23 cellular contexts compared by ENCODE assay signal in genomic region chr14:104788873-104789663, GRCh38. TPM values are rescaled to one million over a fixed set of nuclear protein-coding genes. Genes with fewer than 3 reads are reported as not detected.
DNase-seq lines count a peak whose midpoint lies in the region; ATAC-seq and TF ChIP-seq lines count a peak whose summit lies in the region.
"Had no signal": no experiment of that assay in that cellular context is flagged by ENCODE, and none has a peak within 500 bp of the region (broad histone marks: within the 10 kb centered on the region; RNA-seq: fewer than 3 reads in every experiment).

No MANE protein-coding gene starts in this region.

- POLR2A ChIA-PET in MCF 10A (lab: Yijun Ruan, JAX), result no interaction called here

- H3K36me3 Mint-ChIP-seq in activated naive CD8-positive, alpha-beta T cell treated with anti-CD3 and anti-CD28 coated beads for 36 hours, result no peaks in the 10 kb centered on the region
- H3K36me3 Mint-ChIP-seq in activated naive CD8-positive, alpha-beta T cell treated with anti-CD3 and anti-CD28 coated beads, Interleukin-2, amount 50 U/mL, for 24 hours (ENCODE audit: low read depth), result peaks cover 3% of the 10 kb centered on the region
- peaks cover 87% of the 10 kb centered on the region for H3K36me3 Mint-ChIP-seq in dendritic cell treated with granulocyte-macrophage colony-stimulating factor and Interleukin-4, amounts not matched to agents 40 ng/mL and 50 ng/mL, for 4 days (ENCODE audit: low read depth)
- H3K36me3 Mint-ChIP-seq in progenitor cell of endocrine pancreas (ENCODE audit: insufficient read depth), result no peaks in the 10 kb centered on the region
- H3K36me3 Mint-ChIP-seq in MCF 10A (ENCODE audit: insufficient read depth, unreplicated experiment), result peaks cover 5% of the 10 kb centered on the region

- no TSS peak for BruUV-seq in MCF 10A (replicated peaks; lab: Mats Ljungman, UMichigan)

- ATAC-seq in activated naive CD8-positive, alpha-beta T cell treated with anti-CD3 and anti-CD28 coated beads, Interleukin-2, amount 50 U/mL, for 24 hours, result no peak
- ATAC-seq: HCT116, SK-N-SH treated with all-trans-retinoic acid at 6 μM for 48 hours had no signal

- no peaks in the 10 kb centered on the region for H3K36me3 ChIP-seq in liver (ENCODE audit: control insufficient read depth in 4 of 4, insufficient read depth in 3 of 4, low read depth in 1 of 4, low read length in 3 of 4)

- 48% methylated on average over 39 of the region's 39 CpGs for WGBS in liver

- TF ChIP-seq RAD21 in liver (IDR thresholded peaks at IDR 0.05), result no peak

- no peaks in the 10 kb centered on the region for H3K27me3 ChIP-seq in liver (ENCODE audit: control insufficient read depth in 4 of 4, insufficient read depth in 4 of 4, low read length in 3 of 4)

- no peaks in the 10 kb centered on the region for H3K9me3 ChIP-seq in liver (ENCODE audit: control insufficient read depth in 4 of 4, low read length in 3 of 4)

- H3K4me1 ChIP-seq in liver (ENCODE audit: control insufficient read depth in 4 of 4, insufficient read depth in 4 of 4, low read length in 3 of 4), result peaks cover 55 to 87% (median 76%) of the 10 kb centered on the region in 4 donors

- intact Hi-C loops in dendritic cell treated with granulocyte-macrophage colony-stimulating factor and Interleukin-4, amounts not matched to agents 40 ng/mL and 50 ng/mL, for 4 days (cut with micrococcal nuclease), result loop anchor here (5.0 kb wide), 1 partner anchor 38 kb away; no protein-coding TSS in a partner anchor
- intact Hi-C loops in MCF 10A (cut with micrococcal nuclease), result no loop called here

- no peak overlapping the region for H3K4me3 Mint-ChIP-seq in activated naive CD8-positive, alpha-beta T cell treated with anti-CD3 and anti-CD28 coated beads for 36 hours
- no peak overlapping the region for H3K4me3 Mint-ChIP-seq in activated naive CD8-positive, alpha-beta T cell treated with anti-CD3 and anti-CD28 coated beads, Interleukin-2, amount 50 U/mL, for 24 hours
- H3K4me3 Mint-ChIP-seq in dendritic cell treated with granulocyte-macrophage colony-stimulating factor and Interleukin-4, amounts not matched to agents 40 ng/mL and 50 ng/mL, for 4 days, result peak overlapping the region; percentile 9
- H3K4me3 Mint-ChIP-seq in progenitor cell of endocrine pancreas (ENCODE audit: low read depth) (no peak overlapping the region), MCF 10A (ENCODE audit: unreplicated experiment) (no peak overlapping the region)
- H3K4me3 Mint-ChIP-seq: CD8-positive, alpha-beta memory T cell had no signal

- H3K9ac ChIP-seq in liver (ENCODE audit: low read depth in 1 of 2, low read length in 2 of 2), result no peak overlapping the region

- H3K27ac ChIP-seq in liver (ENCODE audit: low read depth in 1 of 2, low read length in 2 of 2), result peak overlapping the region; percentile 39 to 68
- H3K27ac ChIP-seq: 22Rv1 had no signal

- TF ChIP-seq CTCF in liver (IDR thresholded peaks at IDR 0.05; ENCODE audit: low read depth, low read length, missing input control), result no peak
- no peak for TF ChIP-seq CTCF in progenitor cell of endocrine pancreas (IDR thresholded peaks at IDR 0.05; ENCODE audit: unreplicated experiment)
- TF ChIP-seq CTCF in MCF 10A (IDR thresholded peaks at IDR 0.05; ENCODE audit: unreplicated experiment), result no peak

- no peaks in the 10 kb centered on the region for H3K27me3 Mint-ChIP-seq in activated naive CD8-positive, alpha-beta T cell treated with anti-CD3 and anti-CD28 coated beads for 36 hours
- no peaks in the 10 kb centered on the region for H3K27me3 Mint-ChIP-seq in activated naive CD8-positive, alpha-beta T cell treated with anti-CD3 and anti-CD28 coated beads, Interleukin-2, amount 50 U/mL, for 24 hours
- no peaks in the 10 kb centered on the region for H3K27me3 Mint-ChIP-seq in dendritic cell treated with granulocyte-macrophage colony-stimulating factor and Interleukin-4, amounts not matched to agents 40 ng/mL and 50 ng/mL, for 4 days
- H3K27me3 Mint-ChIP-seq in progenitor cell of endocrine pancreas (no peaks in the 10 kb centered on the region), MCF 10A (ENCODE audit: insufficient read depth, unreplicated experiment) (no peaks in the 10 kb centered on the region)
- H3K27me3 Mint-ChIP-seq: CD8-positive, alpha-beta memory T cell had no signal

- CTCF ChIA-PET in MCF 10A (lab: Yijun Ruan, JAX), result interaction anchor here (0.6 to 1.5 kb wide), 3 partner anchors 20 to 56 kb away, joined by 3 to 11 read pairs (median 3); no protein-coding TSS in a partner anchor

- H3K27ac Mint-ChIP-seq in activated naive CD8-positive, alpha-beta T cell treated with anti-CD3 and anti-CD28 coated beads for 36 hours, result peak overlapping the region; percentile 42
- no peak overlapping the region for H3K27ac Mint-ChIP-seq in activated naive CD8-positive, alpha-beta T cell treated with anti-CD3 and anti-CD28 coated beads, Interleukin-2, amount 50 U/mL, for 24 hours
- peak overlapping the region; percentile 91 for H3K27ac Mint-ChIP-seq in dendritic cell treated with granulocyte-macrophage colony-stimulating factor and Interleukin-4, amounts not matched to agents 40 ng/mL and 50 ng/mL, for 4 days
- no peak overlapping the region for H3K27ac Mint-ChIP-seq in progenitor cell of endocrine pancreas
- no peak overlapping the region for H3K27ac Mint-ChIP-seq in MCF 10A (ENCODE audit: low read depth, unreplicated experiment)

- H3K9me3 Mint-ChIP-seq in activated naive CD8-positive, alpha-beta T cell treated with anti-CD3 and anti-CD28 coated beads for 36 hours, result no peaks in the 10 kb centered on the region
- no peaks in the 10 kb centered on the region for H3K9me3 Mint-ChIP-seq in activated naive CD8-positive, alpha-beta T cell treated with anti-CD3 and anti-CD28 coated beads, Interleukin-2, amount 50 U/mL, for 24 hours
- H3K9me3 Mint-ChIP-seq in dendritic cell treated with granulocyte-macrophage colony-stimulating factor and Interleukin-4, amounts not matched to agents 40 ng/mL and 50 ng/mL, for 4 days, result no peaks in the 10 kb centered on the region
- no peaks in the 10 kb centered on the region for H3K9me3 Mint-ChIP-seq in progenitor cell of endocrine pancreas (ENCODE audit: low read depth)
- H3K9me3 Mint-ChIP-seq in MCF 10A (ENCODE audit: unreplicated experiment), result no peaks in the 10 kb centered on the region
- H3K9me3 Mint-ChIP-seq: CD8-positive, alpha-beta memory T cell had no signal

- DNase-seq in activated naive CD8-positive, alpha-beta T cell treated with anti-CD3 and anti-CD28 coated beads for 36 hours, result no peak
- no peak for DNase-seq in activated naive CD8-positive, alpha-beta T cell treated with anti-CD3 and anti-CD28 coated beads, Interleukin-2, amount 50 U/mL, for 24 hours
- DNase-seq in DMS153 treated with DMSO at 0.1 percent for 48 hours (lab: John Stamatoyannopoulos, UW; ENCODE audit: unreplicated experiment) (no peak), progenitor cell of endocrine pancreas (ENCODE audit: low spot score, unreplicated experiment) (no peak), MCF 10A (ENCODE audit: unreplicated experiment) (no peak)
- DNase-seq in stimulated activated naive CD4-positive, alpha-beta T cell treated with Interleukin-2 at 50 U/mL for 16 hours (lab: John Stamatoyannopoulos, UW), result no peak
- DNase-seq: ACHN; C1 segment of cervical spinal cord; Calu3; CD8-positive, alpha-beta memory T cell; DMS153; GDM1; GOT3; KBM-7; NCI-H1930; NCI-H226; NCI-H510A treated with DMSO at 0.1 percent for 48 hours; NCI-H748 treated with DMSO at 0.1 percent for 48 hours had no signal

- H3K4me1 Mint-ChIP-seq in activated naive CD8-positive, alpha-beta T cell treated with anti-CD3 and anti-CD28 coated beads for 36 hours, result peaks cover 26% of the 10 kb centered on the region
- H3K4me1 Mint-ChIP-seq in activated naive CD8-positive, alpha-beta T cell treated with anti-CD3 and anti-CD28 coated beads, Interleukin-2, amount 50 U/mL, for 24 hours, result peaks cover 26% of the 10 kb centered on the region
- peaks cover 100% of the 10 kb centered on the region for H3K4me1 Mint-ChIP-seq in dendritic cell treated with granulocyte-macrophage colony-stimulating factor and Interleukin-4, amounts not matched to agents 40 ng/mL and 50 ng/mL, for 4 days (ENCODE audit: low read depth)
- H3K4me1 Mint-ChIP-seq in progenitor cell of endocrine pancreas (ENCODE audit: low read depth) (peaks cover 10% of the 10 kb centered on the region), MCF 10A (ENCODE audit: insufficient read depth, unreplicated experiment) (peaks cover 27% of the 10 kb centered on the region)

- H3K4me3 ChIP-seq in liver (ENCODE audit: low read depth in 1 of 3, low read length in 3 of 3), result no peak overlapping the region

TF ChIP-seq in liver, 16 proteins besides CTCF, POLR2A, EP300 and RAD21:
- TF ChIP-seq, protein P1, sequence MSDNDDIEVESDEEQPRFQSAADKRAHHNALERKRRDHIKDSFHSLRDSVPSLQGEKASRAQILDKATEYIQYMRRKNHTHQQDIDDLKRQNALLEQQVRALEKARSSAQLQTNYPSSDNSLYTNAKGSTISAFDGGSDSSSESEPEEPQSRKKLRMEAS (IDR thresholded peaks at IDR 0.05), result no peak
- TF ChIP-seq NR2F2 (IDR thresholded peaks at IDR 0.05) (no peak), SP1 (IDR thresholded peaks at IDR 0.05) (peak; percentile 11), HNF4A (conservative IDR thresholded peaks at IDR 0.05) (peak; percentile 10 to 50), RXRA (IDR thresholded peaks at IDR 0.05) (peak in 1 of 2 donors; percentile 61), HNF4G (IDR thresholded peaks at IDR 0.05) (no peak)

RNA-seq across cellular contexts. Expression of gene AKT1, which starts 6.5 kb away (rescaled TPM):
- 100 to 1,000 TPM; 112 TPM for total RNA-seq in activated naive CD8-positive, alpha-beta T cell treated with anti-CD3 and anti-CD28 coated beads for 36 hours
- total RNA-seq in liver, result 100 to 1,000 TPM in 1 of 2 donors, 10 to 100 TPM in 1; 39.2 to 192 TPM
- 10 to 100 TPM; 30.6 to 78.2 TPM for polyA plus RNA-seq in liver
- total RNA-seq in progenitor cell of endocrine pancreas, result 147 and 151 TPM in 2 replicates
- 83.3 and 96.3 TPM in 2 replicates for total RNA-seq in MCF 10A (2022)

RNA-seq across cellular contexts. Expression of gene ZBTB42, which starts 11.8 kb away (rescaled TPM):
- 1 to 10 TPM; 1.1 to 1.4 TPM for total RNA-seq in activated naive CD8-positive, alpha-beta T cell treated with anti-CD3 and anti-CD28 coated beads for 36 hours
- total RNA-seq in liver (1 to 10 TPM; 5.4 to 9.4 TPM), progenitor cell of endocrine pancreas (12.3 and 12.6 TPM in 2 replicates), MCF 10A (2022) (1.0 and 1.2 TPM in 2 replicates)
- 1 to 10 TPM; 1.5 to 4.4 TPM for polyA plus RNA-seq in liver

RNA-seq across cellular contexts. Expression of gene SIVA1, which starts 36.1 kb away (rescaled TPM):
- 100 to 1,000 TPM; 137 to 147 TPM for total RNA-seq in activated naive CD8-positive, alpha-beta T cell treated with anti-CD3 and anti-CD28 coated beads for 36 hours
- total RNA-seq in liver, result 10 to 100 TPM; 67.4 to 90.4 TPM
- 100 to 1,000 TPM; 109 to 115 TPM for polyA plus RNA-seq in liver
- total RNA-seq in progenitor cell of endocrine pancreas, result 98.6 and 116 TPM in 2 replicates
- total RNA-seq in MCF 10A (2022), result 63.3 and 72.7 TPM in 2 replicates

Comparison
In these comparisons a context has a peak if more than half of its experiments do, and no peak if none do; other contexts are left out.
1. H3K27ac Mint-ChIP-seq: peak in activated naive CD8-positive, alpha-beta T cell treated with anti-CD3 and anti-CD28 coated beads for 36 hours (single experiment) and dendritic cell treated with granulocyte-macrophage colony-stimulating factor and Interleukin-4, amounts not matched to agents 40 ng/mL and 50 ng/mL, for 4 days (single experiment); none in activated naive CD8-positive, alpha-beta T cell treated with anti-CD3 and anti-CD28 coated beads, Interleukin-2, amount 50 U/mL, for 24 hours (single experiment), progenitor cell of endocrine pancreas (single experiment) and MCF 10A (single experiment).